Comparison of ENCODE assay signal across 8 cellular contexts in the genomic region with DNA sequence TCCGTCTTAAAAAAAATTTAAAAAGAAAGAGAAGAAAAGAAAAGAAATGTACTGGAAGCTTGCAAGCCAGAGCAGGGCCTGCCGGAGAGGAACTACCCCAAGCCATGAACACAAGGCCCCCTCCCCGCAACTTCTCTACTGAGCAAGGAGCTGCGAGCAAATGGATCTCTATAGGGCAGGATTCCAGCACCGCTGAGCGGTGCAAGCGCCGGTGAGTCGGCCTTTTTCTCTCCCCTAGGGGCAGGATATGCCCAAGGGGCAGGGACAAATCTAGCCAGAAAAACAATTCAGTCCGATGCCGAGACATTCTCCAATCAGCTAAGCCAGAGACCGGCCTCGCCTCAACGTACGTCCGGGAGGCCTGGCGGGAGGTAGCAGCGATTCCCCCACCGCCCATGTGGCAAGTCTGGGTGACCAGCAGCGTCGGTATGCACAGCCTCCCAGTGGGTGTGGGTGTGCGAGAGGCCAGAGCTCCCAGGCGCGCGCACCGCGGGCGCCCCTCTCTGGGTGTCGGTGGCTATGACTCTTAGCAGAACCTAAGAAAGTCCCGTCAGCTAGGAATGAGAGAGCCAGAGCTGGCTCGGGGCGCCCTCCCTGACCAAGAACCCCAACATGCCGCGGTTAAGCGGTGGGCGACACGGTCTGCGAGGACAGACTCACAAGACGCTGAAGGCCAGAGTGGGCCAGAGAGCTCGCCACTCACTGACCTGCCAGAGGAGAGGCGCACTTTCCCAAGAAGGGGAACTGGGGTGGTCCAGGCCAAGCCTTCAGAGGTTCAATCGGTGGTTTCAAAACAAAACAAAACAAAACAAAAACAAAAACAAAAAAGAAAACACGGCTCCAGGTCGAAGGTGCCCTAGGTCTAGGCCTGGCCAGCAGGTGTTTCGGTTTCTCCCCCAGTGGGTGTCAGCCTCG. TPM values are rescaled to one million over a fixed set of nuclear protein-coding genes. Genes with fewer than 3 reads are reported as not detected.
DNase-seq lines count a peak whose midpoint lies in the region; ATAC-seq and TF ChIP-seq lines count a peak whose summit lies in the region.

No MANE protein-coding gene starts in this region.

- peak; percentile 57 for DNase-seq in stimulated activated CD4-positive, alpha-beta T cell treated with anti-CD3 and anti-CD28 coated beads, Interleukin-15, amount 100 ng/mL, for 24 hours
- no peak for DNase-seq in stimulated activated CD4-positive, alpha-beta T cell treated with anti-CD3 and anti-CD28 coated beads, Interleukin-4, amount 100 ng/mL, for 24 hours
- DNase-seq in PC-3 = peak; percentile 44
- peak; percentile 22 to 52 for DNase-seq in dermis microvascular lymphatic vessel endothelial cell (ENCODE audit: low read depth in 2 of 2)
- DNase-seq in activated gamma-delta T cell treated with Interleukin-2 at 50 U/mL for 16 hours = no peak

- intact Hi-C loops in PC-3 (cut with micrococcal nuclease) = no loop called here

- H3K9me3 ChIP-seq in PC-3 (ENCODE audit: low read length) = no peaks in the 10 kb centered on the region
- H3K9me3 ChIP-seq in liver (ENCODE audit: control insufficient read depth in 4 of 4, low read length in 3 of 4) = peaks cover 0 to 4% (median 0%) of the 10 kb centered on the region in 4 donors

- POLR2A ChIA-PET in PC-3 (lab: Charles Lee; ENCODE audit: unreplicated experiment) = no interaction called here

- peak overlapping the region; percentile 69 for H3K4me3 Mint-ChIP-seq in stimulated activated memory B cell treated with anti-CD40 and anti-IgM and Interleukin-4, amounts not matched to agents 10 μg/mL and 1 μg/mL and 100 μg/mL, for 72 hours

- peaks cover 90% of the 10 kb centered on the region for H3K27me3 Mint-ChIP-seq in stimulated activated memory B cell treated with anti-CD40 and anti-IgM and Interleukin-4, amounts not matched to agents 10 μg/mL and 1 μg/mL and 100 μg/mL, for 72 hours

- no TSS peak for BruUV-seq in PC-3 (replicated peaks; lab: Mats Ljungman, UMichigan)

- H3K79me2 ChIP-seq in PC-3 (ENCODE audit: low read length) = no peaks in the 10 kb centered on the region

- H3K27ac ChIP-seq in PC-3 (ENCODE audit: low read length) = no peak overlapping the region
- H3K27ac ChIP-seq in liver (ENCODE audit: low read depth in 1 of 2, low read length in 2 of 2) = no peak overlapping the region

- H3K4me1 Mint-ChIP-seq in stimulated activated memory B cell treated with anti-CD40 and anti-IgM and Interleukin-4, amounts not matched to agents 10 μg/mL and 1 μg/mL and 100 μg/mL, for 72 hours = peaks cover 7% of the 10 kb centered on the region

- H3K9me2 ChIP-seq in PC-3 (replicated peaks; ENCODE audit: low read length) = no peaks in the 10 kb centered on the region

- H3K36me3 ChIP-seq in PC-3 (ENCODE audit: low read depth, low read length) (no peaks in the 10 kb centered on the region), liver (ENCODE audit: control insufficient read depth in 4 of 4, insufficient read depth in 3 of 4, low read depth in 1 of 4, low read length in 3 of 4) (no peaks in the 10 kb centered on the region)

- H3K27me3 ChIP-seq in PC-3 (ENCODE audit: low read length) = peaks cover 59% of the 10 kb centered on the region
- H3K27me3 ChIP-seq in liver (ENCODE audit: control insufficient read depth in 4 of 4, insufficient read depth in 4 of 4, low read length in 3 of 4) = peaks cover 2 to 19% (median 13%) of the 10 kb centered on the region in 4 donors

- H3K4me1 ChIP-seq in PC-3 (ENCODE audit: insufficient read depth, low read length) (no peaks in the 10 kb centered on the region), liver (ENCODE audit: control insufficient read depth in 4 of 4, insufficient read depth in 4 of 4, low read length in 3 of 4) (peaks cover 15 to 31% (median 17%) of the 10 kb centered on the region in 4 donors)

- H3K27ac Mint-ChIP-seq in stimulated activated memory B cell treated with anti-CD40 and anti-IgM and Interleukin-4, amounts not matched to agents 10 μg/mL and 1 μg/mL and 100 μg/mL, for 72 hours = no peak overlapping the region

- H3K4me2 ChIP-seq in PC-3 (ENCODE audit: low read length) = peak overlapping the region; percentile 66

- TF ChIP-seq RAD21 in liver (IDR thresholded peaks at IDR 0.05) = peak; percentile 72 to 80

- H3K36me3 Mint-ChIP-seq in stimulated activated memory B cell treated with anti-CD40 and anti-IgM and Interleukin-4, amounts not matched to agents 10 μg/mL and 1 μg/mL and 100 μg/mL, for 72 hours = no peaks in the 10 kb centered on the region

- WGBS in liver = 4% methylated on average over 46 of the region's 46 CpGs

- CTCF ChIA-PET in PC-3 (lab: Charles Lee) = interaction anchor here (0.6 to 1.0 kb wide), 3 partner anchors 85 to 530 kb away, joined by 3 to 4 read pairs (median 3); no protein-coding TSS in a partner anchor

- H3K9ac ChIP-seq in PC-3 (ENCODE audit: low read length) = no peak overlapping the region
- peak overlapping the region in 1 of 2 donors; percentile 65 for H3K9ac ChIP-seq in liver (ENCODE audit: low read depth in 1 of 2, low read length in 2 of 2)

- ATAC-seq in HG03045 (IDR thresholded peaks at IDR 0.05; ENCODE audit: unreplicated experiment) = peak; percentile 83
- ATAC-seq in PC-3 = peak; percentile 86
- peak; percentile 39 for ATAC-seq in stimulated activated memory B cell treated with anti-CD40 and anti-IgM and Interleukin-4, amounts not matched to agents 10 μg/mL and 1 μg/mL and 100 μg/mL, for 72 hours

- no peaks in the 10 kb centered on the region for H3F3A ChIP-seq in PC-3 (ENCODE audit: low read length, unreplicated experiment)

- H3K4me3 ChIP-seq in PC-3 (ENCODE audit: low read length) (peak overlapping the region; percentile 37; the same call in 1 of the 2 replicates), liver (ENCODE audit: low read depth in 1 of 3, low read length in 3 of 3) (peak overlapping the region; percentile 18 to 51 (median 33))

- no peaks in the 10 kb centered on the region for H3K9me3 Mint-ChIP-seq in stimulated activated memory B cell treated with anti-CD40 and anti-IgM and Interleukin-4, amounts not matched to agents 10 μg/mL and 1 μg/mL and 100 μg/mL, for 72 hours

- H4K20me1 ChIP-seq in PC-3 (ENCODE audit: low read length) = no peaks in the 10 kb centered on the region

- peak overlapping the region; percentile 45; the same call in 1 of the 2 replicates for H2AFZ ChIP-seq in PC-3 (ENCODE audit: low read length)

- TF ChIP-seq CTCF in PC-3 (conservative IDR thresholded peaks at IDR 0.05; ENCODE audit: low read depth, low read length) = peak; percentile 50
- TF ChIP-seq CTCF in liver (IDR thresholded peaks at IDR 0.05; ENCODE audit: low read depth, low read length, missing input control) = peak; percentile 53

TF ChIP-seq in liver, 16 proteins besides CTCF, POLR2A, EP300 and RAD21:
- no peak for TF ChIP-seq FOXA1 (IDR thresholded peaks at IDR 0.05)

RNA-seq across cellular contexts. Expression of gene CSMD2, which starts 1.9 kb away (rescaled TPM):
- total RNA-seq in PC-3 (2014; rRNA removed) (not detected in 2 replicates), dermis microvascular lymphatic vessel endothelial cell (under 0.01 TPM in 2 replicates), liver (under 1 TPM; 0.08 to 0.09 TPM)
- polyA plus RNA-seq in liver = not detected

RNA-seq across cellular contexts. Expression of gene C1orf94, which starts 13.6 kb away (rescaled TPM):
- total RNA-seq in PC-3 (2014; rRNA removed) (not detected in 2 replicates), dermis microvascular lymphatic vessel endothelial cell (not detected in 2 replicates), liver (not detected)
- not detected for polyA plus RNA-seq in liver

Comparison
In these comparisons a context has a peak if more than half of its experiments do, and no peak if none do; other contexts are left out.
1. DNase-seq: peak in stimulated activated CD4-positive, alpha-beta T cell treated with anti-CD3 and anti-CD28 coated beads, Interleukin-15, amount 100 ng/mL, for 24 hours (single experiment), PC-3 (single experiment) and dermis microvascular lymphatic vessel endothelial cell (2 of 2); none in stimulated activated CD4-positive, alpha-beta T cell treated with anti-CD3 and anti-CD28 coated beads, Interleukin-4, amount 100 ng/mL, for 24 hours (single experiment) and activated gamma-delta T cell treated with Interleukin-2 at 50 U/mL for 16 hours (single experiment).
2. Peak in every context shown above with its lines, with median percentiles within 50 percentile points of each other: ATAC-seq.